1 cellular context compared by ENCODE assay signal in the genomic region with DNA sequence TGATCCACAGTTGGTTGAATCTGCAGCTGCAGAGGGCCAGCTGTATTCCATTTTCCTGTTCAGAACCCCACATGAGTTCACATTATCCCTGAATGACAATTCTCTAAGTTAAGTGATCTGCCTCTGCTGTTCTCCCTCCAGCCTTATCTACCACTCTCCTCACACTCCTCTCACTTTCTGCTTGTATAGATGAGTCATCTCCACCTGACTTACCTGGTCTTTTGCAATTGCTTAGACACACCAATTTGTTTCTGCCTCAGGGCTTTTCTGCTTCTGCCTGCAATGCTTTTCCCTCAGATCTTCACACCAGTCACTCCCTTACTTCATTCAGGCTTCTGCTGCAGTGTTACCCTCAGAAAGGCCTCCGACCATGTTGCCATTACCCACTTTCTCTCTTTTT.
TF ChIP-seq lines count a peak whose summit lies in the region.

No MANE protein-coding gene starts in this region.

TF ChIP-seq in HEK293, 187 proteins besides CTCF, POLR2A, EP300 and RAD21 (continued from another document):
- TF ChIP-seq, protein P1, sequence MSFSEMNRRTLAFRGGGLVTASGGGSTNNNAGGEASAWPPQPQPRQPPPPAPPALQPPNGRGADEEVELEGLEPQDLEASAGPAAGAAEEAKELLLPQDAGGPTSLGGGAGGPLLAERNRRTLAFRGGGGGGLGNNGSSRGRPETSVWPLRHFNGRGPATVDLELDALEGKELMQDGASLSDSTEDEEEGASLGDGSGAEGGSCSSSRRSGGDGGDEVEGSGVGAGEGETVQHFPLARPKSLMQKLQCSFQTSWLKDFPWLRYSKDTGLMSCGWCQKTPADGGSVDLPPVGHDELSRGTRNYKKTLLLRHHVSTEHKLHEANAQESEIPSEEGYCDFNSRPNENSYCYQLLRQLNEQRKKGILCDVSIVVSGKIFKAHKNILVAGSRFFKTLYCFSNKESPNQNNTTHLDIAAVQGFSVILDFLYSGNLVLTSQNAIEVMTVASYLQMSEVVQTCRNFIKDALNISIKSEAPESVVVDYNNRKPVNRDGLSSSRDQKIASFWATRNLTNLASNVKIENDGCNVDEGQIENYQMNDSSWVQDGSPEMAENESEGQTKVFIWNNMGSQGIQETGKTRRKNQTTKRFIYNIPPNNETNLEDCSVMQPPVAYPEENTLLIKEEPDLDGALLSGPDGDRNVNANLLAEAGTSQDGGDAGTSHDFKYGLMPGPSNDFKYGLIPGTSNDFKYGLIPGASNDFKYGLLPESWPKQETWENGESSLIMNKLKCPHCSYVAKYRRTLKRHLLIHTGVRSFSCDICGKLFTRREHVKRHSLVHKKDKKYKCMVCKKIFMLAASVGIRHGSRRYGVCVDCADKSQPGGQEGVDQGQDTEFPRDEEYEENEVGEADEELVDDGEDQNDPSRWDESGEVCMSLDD (tag by site-specific recombination; IDR thresholded peaks at IDR 0.05): no peak
- TF ChIP-seq ZNF2 (tag by site-specific recombination; IDR thresholded peaks at IDR 0.05) (no peak), ZNF391 (tag by site-specific recombination; IDR thresholded peaks at IDR 0.05; ENCODE audit: borderline replicate concordance, low read depth) (no peak), MEIS1 (CRISPR knock-in tag; IDR thresholded peaks at IDR 0.05; ENCODE audit: borderline replicate concordance) (no peak), GLI2 (tag by site-specific recombination; IDR thresholded peaks at IDR 0.05; ENCODE audit: borderline replicate concordance, low read depth) (no peak), ZNF600 (tag by site-specific recombination; IDR thresholded peaks at IDR 0.05) (0 out of 2 replicates have a peak, but pooled peaks have one; percentile 30), ZNF473 (tag by site-specific recombination; IDR thresholded peaks at IDR 0.05) (no peak), OSR2 (tag by site-specific recombination; IDR thresholded peaks at IDR 0.05) (0 out of 2 replicates have a peak, but pooled peaks have one; percentile 10), KLF1 (tag by site-specific recombination; IDR thresholded peaks at IDR 0.05) (no peak), ZNF623 (tag by site-specific recombination; IDR thresholded peaks at IDR 0.05) (no peak; the same call in 1 of the 2 replicates), WT1 (tag by site-specific recombination; IDR thresholded peaks at IDR 0.05) (peak; percentile 85), ZNF629 (tag by site-specific recombination; IDR thresholded peaks at IDR 0.05) (peak; percentile 33; the same call in 1 of the 2 replicates), SP7 (tag by site-specific recombination; IDR thresholded peaks at IDR 0.05) (peak; percentile 44; the same call in 1 of the 2 replicates), PRDM1 (tag by site-specific recombination; IDR thresholded peaks at IDR 0.05) (peak; percentile 97), ZBTB48 (tag by site-specific recombination; IDR thresholded peaks at IDR 0.05) (peak; percentile 51; the same call in 1 of the 2 replicates), ZNF341 (tag by site-specific recombination; IDR thresholded peaks at IDR 0.05; ENCODE audit: low read depth) (no peak), HOXD13 (CRISPR knock-in tag; IDR thresholded peaks at IDR 0.05; ENCODE audit: borderline replicate concordance) (no peak), ZXDB (tag by site-specific recombination; IDR thresholded peaks at IDR 0.05) (no peak), REPIN1 (tag by site-specific recombination; IDR thresholded peaks at IDR 0.05; ENCODE audit: low read depth) (no peak), ZNF555 (tag by site-specific recombination; conservative IDR thresholded peaks at IDR 0.05) (no peak), ZEB2 (tag by site-specific recombination; IDR thresholded peaks at IDR 0.05) (no peak), ZNF596 (tag by site-specific recombination; IDR thresholded peaks at IDR 0.05) (no peak), ZNF544 (tag by site-specific recombination; IDR thresholded peaks at IDR 0.05) (no peak), ZNF133 (tag by site-specific recombination; IDR thresholded peaks at IDR 0.05) (no peak), ZNF664 (tag by site-specific recombination; IDR thresholded peaks at IDR 0.05) (no peak), ZNF558 (tag by site-specific recombination; IDR thresholded peaks at IDR 0.05) (no peak), ZSCAN16 (tag by site-specific recombination; IDR thresholded peaks at IDR 0.05) (no peak), ZNF214 (tag by site-specific recombination; IDR thresholded peaks at IDR 0.05; ENCODE audit: borderline replicate concordance) (no peak), ZNF610 (tag by site-specific recombination; IDR thresholded peaks at IDR 0.05; ENCODE audit: borderline replicate concordance) (no peak), ZIC2 (tag by site-specific recombination; IDR thresholded peaks at IDR 0.05) (no peak), ZNF548 (tag by site-specific recombination; IDR thresholded peaks at IDR 0.05) (no peak), KLF7 (tag by site-specific recombination; IDR thresholded peaks at IDR 0.05; ENCODE audit: borderline replicate concordance) (no peak), ZNF175 (tag by site-specific recombination; IDR thresholded peaks at IDR 0.05) (no peak), GFI1B (tag by site-specific recombination; IDR thresholded peaks at IDR 0.05) (no peak)
- TF ChIP-seq, protein P2, sequence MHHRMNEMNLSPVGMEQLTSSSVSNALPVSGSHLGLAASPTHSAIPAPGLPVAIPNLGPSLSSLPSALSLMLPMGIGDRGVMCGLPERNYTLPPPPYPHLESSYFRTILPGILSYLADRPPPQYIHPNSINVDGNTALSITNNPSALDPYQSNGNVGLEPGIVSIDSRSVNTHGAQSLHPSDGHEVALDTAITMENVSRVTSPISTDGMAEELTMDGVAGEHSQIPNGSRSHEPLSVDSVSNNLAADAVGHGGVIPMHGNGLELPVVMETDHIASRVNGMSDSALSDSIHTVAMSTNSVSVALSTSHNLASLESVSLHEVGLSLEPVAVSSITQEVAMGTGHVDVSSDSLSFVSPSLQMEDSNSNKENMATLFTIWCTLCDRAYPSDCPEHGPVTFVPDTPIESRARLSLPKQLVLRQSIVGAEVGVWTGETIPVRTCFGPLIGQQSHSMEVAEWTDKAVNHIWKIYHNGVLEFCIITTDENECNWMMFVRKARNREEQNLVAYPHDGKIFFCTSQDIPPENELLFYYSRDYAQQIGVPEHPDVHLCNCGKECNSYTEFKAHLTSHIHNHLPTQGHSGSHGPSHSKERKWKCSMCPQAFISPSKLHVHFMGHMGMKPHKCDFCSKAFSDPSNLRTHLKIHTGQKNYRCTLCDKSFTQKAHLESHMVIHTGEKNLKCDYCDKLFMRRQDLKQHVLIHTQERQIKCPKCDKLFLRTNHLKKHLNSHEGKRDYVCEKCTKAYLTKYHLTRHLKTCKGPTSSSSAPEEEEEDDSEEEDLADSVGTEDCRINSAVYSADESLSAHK (tag by site-specific recombination; IDR thresholded peaks at IDR 0.05): no peak
- TF ChIP-seq, protein P3, sequence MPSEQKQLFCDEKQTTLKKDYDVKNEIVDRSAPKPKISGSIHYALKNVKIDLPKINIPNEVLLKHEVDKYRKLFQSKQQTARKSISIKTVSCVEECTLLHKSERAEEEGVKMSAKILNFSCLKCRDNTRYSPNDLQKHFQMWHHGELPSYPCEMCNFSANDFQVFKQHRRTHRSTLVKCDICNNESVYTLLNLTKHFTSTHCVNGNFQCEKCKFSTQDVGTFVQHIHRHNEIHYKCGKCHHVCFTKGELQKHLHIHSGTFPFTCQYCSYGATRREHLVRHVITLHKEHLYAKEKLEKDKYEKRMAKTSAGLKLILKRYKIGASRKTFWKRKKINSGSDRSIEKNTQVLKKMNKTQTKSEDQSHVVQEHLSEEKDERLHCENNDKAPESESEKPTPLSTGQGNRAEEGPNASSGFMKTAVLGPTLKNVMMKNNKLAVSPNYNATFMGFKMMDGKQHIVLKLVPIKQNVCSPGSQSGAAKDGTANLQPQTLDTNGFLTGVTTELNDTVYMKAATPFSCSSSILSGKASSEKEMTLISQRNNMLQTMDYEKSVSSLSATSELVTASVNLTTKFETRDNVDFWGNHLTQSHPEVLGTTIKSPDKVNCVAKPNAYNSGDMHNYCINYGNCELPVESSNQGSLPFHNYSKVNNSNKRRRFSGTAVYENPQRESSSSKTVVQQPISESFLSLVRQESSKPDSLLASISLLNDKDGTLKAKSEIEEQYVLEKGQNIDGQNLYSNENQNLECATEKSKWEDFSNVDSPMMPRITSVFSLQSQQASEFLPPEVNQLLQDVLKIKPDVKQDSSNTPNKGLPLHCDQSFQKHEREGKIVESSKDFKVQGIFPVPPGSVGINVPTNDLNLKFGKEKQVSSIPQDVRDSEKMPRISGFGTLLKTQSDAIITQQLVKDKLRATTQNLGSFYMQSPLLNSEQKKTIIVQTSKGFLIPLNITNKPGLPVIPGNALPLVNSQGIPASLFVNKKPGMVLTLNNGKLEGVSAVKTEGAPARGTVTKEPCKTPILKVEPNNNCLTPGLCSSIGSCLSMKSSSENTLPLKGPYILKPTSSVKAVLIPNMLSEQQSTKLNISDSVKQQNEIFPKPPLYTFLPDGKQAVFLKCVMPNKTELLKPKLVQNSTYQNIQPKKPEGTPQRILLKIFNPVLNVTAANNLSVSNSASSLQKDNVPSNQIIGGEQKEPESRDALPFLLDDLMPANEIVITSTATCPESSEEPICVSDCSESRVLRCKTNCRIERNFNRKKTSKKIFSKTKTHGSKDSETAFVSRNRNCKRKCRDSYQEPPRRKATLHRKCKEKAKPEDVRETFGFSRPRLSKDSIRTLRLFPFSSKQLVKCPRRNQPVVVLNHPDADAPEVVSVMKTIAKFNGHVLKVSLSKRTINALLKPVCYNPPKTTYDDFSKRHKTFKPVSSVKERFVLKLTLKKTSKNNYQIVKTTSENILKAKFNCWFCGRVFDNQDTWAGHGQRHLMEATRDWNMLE (tag by site-specific recombination; conservative IDR thresholded peaks at IDR 0.05; ENCODE audit: low read depth): no peak
- TF ChIP-seq, protein P4, sequence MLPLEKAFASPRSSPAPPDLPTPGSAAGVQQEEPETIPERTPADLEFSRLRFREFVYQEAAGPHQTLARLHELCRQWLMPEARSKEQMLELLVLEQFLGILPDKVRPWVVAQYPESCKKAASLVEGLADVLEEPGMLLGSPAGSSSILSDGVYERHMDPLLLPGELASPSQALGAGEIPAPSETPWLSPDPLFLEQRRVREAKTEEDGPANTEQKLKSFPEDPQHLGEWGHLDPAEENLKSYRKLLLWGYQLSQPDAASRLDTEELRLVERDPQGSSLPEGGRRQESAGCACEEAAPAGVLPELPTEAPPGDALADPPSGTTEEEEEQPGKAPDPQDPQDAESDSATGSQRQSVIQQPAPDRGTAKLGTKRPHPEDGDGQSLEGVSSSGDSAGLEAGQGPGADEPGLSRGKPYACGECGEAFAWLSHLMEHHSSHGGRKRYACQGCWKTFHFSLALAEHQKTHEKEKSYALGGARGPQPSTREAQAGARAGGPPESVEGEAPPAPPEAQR (tag by site-specific recombination; IDR thresholded peaks at IDR 0.05): no peak
- TF ChIP-seq, protein P5, sequence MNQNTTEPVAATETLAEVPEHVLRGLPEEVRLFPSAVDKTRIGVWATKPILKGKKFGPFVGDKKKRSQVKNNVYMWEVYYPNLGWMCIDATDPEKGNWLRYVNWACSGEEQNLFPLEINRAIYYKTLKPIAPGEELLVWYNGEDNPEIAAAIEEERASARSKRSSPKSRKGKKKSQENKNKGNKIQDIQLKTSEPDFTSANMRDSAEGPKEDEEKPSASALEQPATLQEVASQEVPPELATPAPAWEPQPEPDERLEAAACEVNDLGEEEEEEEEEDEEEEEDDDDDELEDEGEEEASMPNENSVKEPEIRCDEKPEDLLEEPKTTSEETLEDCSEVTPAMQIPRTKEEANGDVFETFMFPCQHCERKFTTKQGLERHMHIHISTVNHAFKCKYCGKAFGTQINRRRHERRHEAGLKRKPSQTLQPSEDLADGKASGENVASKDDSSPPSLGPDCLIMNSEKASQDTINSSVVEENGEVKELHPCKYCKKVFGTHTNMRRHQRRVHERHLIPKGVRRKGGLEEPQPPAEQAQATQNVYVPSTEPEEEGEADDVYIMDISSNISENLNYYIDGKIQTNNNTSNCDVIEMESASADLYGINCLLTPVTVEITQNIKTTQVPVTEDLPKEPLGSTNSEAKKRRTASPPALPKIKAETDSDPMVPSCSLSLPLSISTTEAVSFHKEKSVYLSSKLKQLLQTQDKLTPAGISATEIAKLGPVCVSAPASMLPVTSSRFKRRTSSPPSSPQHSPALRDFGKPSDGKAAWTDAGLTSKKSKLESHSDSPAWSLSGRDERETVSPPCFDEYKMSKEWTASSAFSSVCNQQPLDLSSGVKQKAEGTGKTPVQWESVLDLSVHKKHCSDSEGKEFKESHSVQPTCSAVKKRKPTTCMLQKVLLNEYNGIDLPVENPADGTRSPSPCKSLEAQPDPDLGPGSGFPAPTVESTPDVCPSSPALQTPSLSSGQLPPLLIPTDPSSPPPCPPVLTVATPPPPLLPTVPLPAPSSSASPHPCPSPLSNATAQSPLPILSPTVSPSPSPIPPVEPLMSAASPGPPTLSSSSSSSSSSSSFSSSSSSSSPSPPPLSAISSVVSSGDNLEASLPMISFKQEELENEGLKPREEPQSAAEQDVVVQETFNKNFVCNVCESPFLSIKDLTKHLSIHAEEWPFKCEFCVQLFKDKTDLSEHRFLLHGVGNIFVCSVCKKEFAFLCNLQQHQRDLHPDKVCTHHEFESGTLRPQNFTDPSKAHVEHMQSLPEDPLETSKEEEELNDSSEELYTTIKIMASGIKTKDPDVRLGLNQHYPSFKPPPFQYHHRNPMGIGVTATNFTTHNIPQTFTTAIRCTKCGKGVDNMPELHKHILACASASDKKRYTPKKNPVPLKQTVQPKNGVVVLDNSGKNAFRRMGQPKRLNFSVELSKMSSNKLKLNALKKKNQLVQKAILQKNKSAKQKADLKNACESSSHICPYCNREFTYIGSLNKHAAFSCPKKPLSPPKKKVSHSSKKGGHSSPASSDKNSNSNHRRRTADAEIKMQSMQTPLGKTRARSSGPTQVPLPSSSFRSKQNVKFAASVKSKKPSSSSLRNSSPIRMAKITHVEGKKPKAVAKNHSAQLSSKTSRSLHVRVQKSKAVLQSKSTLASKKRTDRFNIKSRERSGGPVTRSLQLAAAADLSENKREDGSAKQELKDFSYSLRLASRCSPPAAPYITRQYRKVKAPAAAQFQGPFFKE (tag by site-specific recombination; IDR thresholded peaks at IDR 0.05; ENCODE audit: borderline replicate concordance): no peak
- TF ChIP-seq, protein P6, sequence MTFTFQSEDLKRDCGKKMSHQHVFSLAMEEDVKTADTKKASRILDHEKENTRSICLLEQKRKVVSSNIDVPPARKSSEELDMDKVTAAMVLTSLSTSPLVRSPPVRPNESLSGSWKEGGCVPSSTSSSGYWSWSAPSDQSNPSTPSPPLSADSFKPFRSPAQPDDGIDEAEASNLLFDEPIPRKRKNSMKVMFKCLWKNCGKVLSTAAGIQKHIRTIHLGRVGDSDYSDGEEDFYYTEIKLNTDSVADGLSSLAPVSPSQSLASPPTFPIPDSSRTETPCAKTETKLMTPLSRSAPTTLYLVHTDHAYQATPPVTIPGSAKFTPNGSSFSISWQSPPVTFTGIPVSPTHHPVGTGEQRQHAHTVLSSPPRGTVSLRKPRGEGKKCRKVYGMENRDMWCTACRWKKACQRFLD (tag by site-specific recombination; IDR thresholded peaks at IDR 0.05): no peak
- TF ChIP-seq, protein P7, sequence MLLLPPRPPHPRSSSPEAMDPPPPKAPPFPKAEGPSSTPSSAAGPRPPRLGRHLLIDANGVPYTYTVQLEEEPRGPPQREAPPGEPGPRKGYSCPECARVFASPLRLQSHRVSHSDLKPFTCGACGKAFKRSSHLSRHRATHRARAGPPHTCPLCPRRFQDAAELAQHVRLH (tag by site-specific recombination; IDR thresholded peaks at IDR 0.05): no peak
